1 cellular context compared by ENCODE assay signal in the genomic region with DNA sequence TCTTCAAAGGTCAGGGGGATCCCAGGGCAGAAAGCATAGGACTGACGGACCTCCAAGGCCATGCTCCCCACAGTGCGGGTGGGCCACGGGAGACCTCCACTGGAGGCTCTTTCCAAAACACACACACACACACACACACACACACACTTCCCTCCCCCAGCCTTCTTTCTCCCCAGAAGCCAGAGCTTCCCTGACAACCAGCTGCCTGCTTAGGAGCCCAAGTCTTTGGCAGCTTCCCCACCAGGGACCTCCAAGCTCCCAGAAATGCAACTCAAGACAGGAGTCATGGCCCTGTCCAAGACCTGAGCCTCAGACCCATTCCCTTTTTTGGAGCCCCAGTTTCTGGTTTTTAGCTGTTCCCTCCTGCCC.
TF ChIP-seq lines count a peak whose summit lies in the region.

No MANE protein-coding gene starts in this region.

TF ChIP-seq in GM23338, 12 proteins besides CTCF, POLR2A, EP300 and RAD21:
- TF ChIP-seq POLR2AphosphoS5 (IDR thresholded peaks at IDR 0.05; ENCODE audit: low read depth): no peak
- no peak for TF ChIP-seq NANOG (IDR thresholded peaks at IDR 0.05; ENCODE audit: borderline replicate concordance)
TF ChIP-seq in GM23338: peak in this region for 0.
